ENCODE assay signal across 8 cellular contexts in genomic region chr5:176436641-176437040, GRCh38. TPM values are rescaled to one million over a fixed set of nuclear protein-coding genes. Genes with fewer than 3 reads are reported as not detected.
DNase-seq lines count a peak whose midpoint lies in the region; ATAC-seq and TF ChIP-seq lines count a peak whose summit lies in the region.

No MANE protein-coding gene starts in this region.

- peaks cover 13% of the 10 kb centered on the region for H3K4me1 Mint-ChIP-seq in MCF 10A (ENCODE audit: insufficient read depth, unreplicated experiment)
- peaks cover 9% of the 10 kb centered on the region for H3K4me1 Mint-ChIP-seq in dendritic cell treated with granulocyte-macrophage colony-stimulating factor and Interleukin-4, amounts not matched to agents 40 ng/mL and 50 ng/mL, for 4 days (ENCODE audit: low read depth)

- no peaks in the 10 kb centered on the region for H3K27me3 ChIP-seq in breast epithelium
- no peaks in the 10 kb centered on the region for H3K27me3 ChIP-seq in hepatocyte

- no peaks in the 10 kb centered on the region for H4K20me1 ChIP-seq in hepatocyte (ENCODE audit: insufficient read depth, poor library complexity, severe bottlenecking)

- H3K4me2 ChIP-seq in hepatocyte, result no peak overlapping the region

- intact Hi-C loops in MCF 10A (cut with micrococcal nuclease), result no loop called here
- intact Hi-C loops in breast epithelium (cut with DNase I; ENCODE audit: low total_unique reads), result no loop called here
- intact Hi-C loops in dendritic cell treated with granulocyte-macrophage colony-stimulating factor and Interleukin-4, amounts not matched to agents 40 ng/mL and 50 ng/mL, for 4 days (cut with micrococcal nuclease), result no loop called here

- no peak for TF ChIP-seq CTCF in MCF 10A (IDR thresholded peaks at IDR 0.05; ENCODE audit: unreplicated experiment)
- TF ChIP-seq CTCF in breast epithelium (IDR thresholded peaks at IDR 0.05), result no peak
- TF ChIP-seq CTCF in hepatocyte (IDR thresholded peaks at IDR 0.05; ENCODE audit: poor library complexity), result no peak

- ATAC-seq in HG03354 (IDR thresholded peaks at IDR 0.05; ENCODE audit: poor library complexity, severe bottlenecking, unreplicated experiment), result no peak

- H3K36me3 ChIP-seq in breast epithelium, result no peaks in the 10 kb centered on the region
- no peaks in the 10 kb centered on the region for H3K36me3 ChIP-seq in hepatocyte (replicated peaks; ENCODE audit: insufficient read depth, low read depth)

- no peak for TF ChIP-seq POLR2A in breast epithelium (IDR thresholded peaks at IDR 0.05)

- no peak overlapping the region for H3K27ac Mint-ChIP-seq in MCF 10A (ENCODE audit: low read depth, unreplicated experiment)
- H3K27ac Mint-ChIP-seq in dendritic cell treated with granulocyte-macrophage colony-stimulating factor and Interleukin-4, amounts not matched to agents 40 ng/mL and 50 ng/mL, for 4 days, result no peak overlapping the region

- no peaks in the 10 kb centered on the region for H3K9me2 ChIP-seq in hepatocyte (replicated peaks; ENCODE audit: insufficient read depth)

- no TSS peak for BruUV-seq in MCF 10A (replicated peaks; lab: Mats Ljungman, UMichigan)

- no peaks in the 10 kb centered on the region for H3K4me1 ChIP-seq in breast epithelium
- no peaks in the 10 kb centered on the region for H3K4me1 ChIP-seq in hepatocyte (ENCODE audit: insufficient read depth)

- no peaks in the 10 kb centered on the region for H3K36me3 Mint-ChIP-seq in MCF 10A (ENCODE audit: insufficient read depth, unreplicated experiment)
- H3K36me3 Mint-ChIP-seq in dendritic cell treated with granulocyte-macrophage colony-stimulating factor and Interleukin-4, amounts not matched to agents 40 ng/mL and 50 ng/mL, for 4 days (ENCODE audit: low read depth), result no peaks in the 10 kb centered on the region

- DNase-seq in MCF 10A (ENCODE audit: unreplicated experiment), result peak; percentile 19
- no peak for DNase-seq in breast epithelium (ENCODE audit: low spot score in 2 of 2)
- peak; percentile 19 for DNase-seq in RPMI8226
- peak; percentile 51 for DNase-seq in stromal cell of bone marrow (ENCODE audit: low read depth)
- DNase-seq in hepatocyte (ENCODE audit: low spot score), result no peak
- DNase-seq in substantia nigra (lab: John Stamatoyannopoulos, UW), result no peak

- H3K79me2 ChIP-seq in hepatocyte, result no peaks in the 10 kb centered on the region

- no peak overlapping the region for H3K27ac ChIP-seq in breast epithelium
- no peak overlapping the region for H3K27ac ChIP-seq in hepatocyte
- no peak overlapping the region for H3K27ac ChIP-seq in substantia nigra (ENCODE audit: low read depth, low read length, poor library complexity, severe bottlenecking)

- 68% methylated on average over 5 of the region's 5 CpGs for WGBS in hepatocyte (ENCODE audit: low lambda C conversion rate, missing lambda C conversion rate)

- H3K9me3 ChIP-seq in breast epithelium (no peaks in the 10 kb centered on the region), hepatocyte (ENCODE audit: low read depth) (no peaks in the 10 kb centered on the region)

- H2AFZ ChIP-seq in hepatocyte, result no peak overlapping the region

- no peaks in the 10 kb centered on the region for H3K27me3 Mint-ChIP-seq in MCF 10A (ENCODE audit: insufficient read depth, unreplicated experiment)
- H3K27me3 Mint-ChIP-seq in dendritic cell treated with granulocyte-macrophage colony-stimulating factor and Interleukin-4, amounts not matched to agents 40 ng/mL and 50 ng/mL, for 4 days, result no peaks in the 10 kb centered on the region

- POLR2A ChIA-PET in MCF 10A (lab: Yijun Ruan, JAX), result interaction anchor here (1.1 to 2.3 kb wide), 3 partner anchors 9 to 102 kb away, joined by 3 to 11 read pairs (median 4); partner anchors contain the start of gene FAF2

- H3K4me3 Mint-ChIP-seq in MCF 10A (ENCODE audit: unreplicated experiment), result peak overlapping the region; percentile 43
- peak overlapping the region; percentile 20 for H3K4me3 Mint-ChIP-seq in dendritic cell treated with granulocyte-macrophage colony-stimulating factor and Interleukin-4, amounts not matched to agents 40 ng/mL and 50 ng/mL, for 4 days

- H3K9me3 Mint-ChIP-seq in MCF 10A (ENCODE audit: unreplicated experiment), result no peaks in the 10 kb centered on the region
- no peaks in the 10 kb centered on the region for H3K9me3 Mint-ChIP-seq in dendritic cell treated with granulocyte-macrophage colony-stimulating factor and Interleukin-4, amounts not matched to agents 40 ng/mL and 50 ng/mL, for 4 days

- peak overlapping the region in 1 of 3 donors; percentile 2 for H3K4me3 ChIP-seq in breast epithelium
- no peak overlapping the region for H3K4me3 ChIP-seq in hepatocyte

- CTCF ChIA-PET in MCF 10A (lab: Yijun Ruan, JAX), result interaction anchor here (0.6 kb wide), 2 partner anchors 65 to 729 kb away, joined by 3 to 4 read pairs; no protein-coding TSS in a partner anchor

RNA-seq across cellular contexts. Expression of gene FAF2, which starts 11.5 kb away (rescaled TPM):
- total RNA-seq in MCF 10A (2022) (78.3 and 97.2 TPM in 2 replicates), breast epithelium (10 to 100 TPM; 26.9 to 38.2 (median 28.5) TPM), hepatocyte (63.1 and 66.4 TPM in 2 replicates)
- polyA plus RNA-seq in hepatocyte, result 43.0 and 47.3 TPM in 2 replicates

RNA-seq across cellular contexts. Expression of gene CLTB, which starts 20.3 kb away (rescaled TPM):
- 333 and 339 TPM in 2 replicates for total RNA-seq in MCF 10A (2022)
- 100 to 1,000 TPM in 2 of 3 donors, 10 to 100 TPM in 1; 91.0 to 122 (median 121) TPM for total RNA-seq in breast epithelium
- 131 and 139 TPM in 2 replicates for total RNA-seq in hepatocyte
- polyA plus RNA-seq in hepatocyte, result 284 and 289 TPM in 2 replicates

RNA-seq across cellular contexts. Expression of gene HIGD2A, which starts 48.1 kb away (rescaled TPM):
- total RNA-seq in MCF 10A (2022) (167 and 196 TPM in 2 replicates), breast epithelium (100 to 1,000 TPM in 1 of 3 donors, 10 to 100 TPM in 2; 68.5 to 134 (median 80.2) TPM), hepatocyte (109 and 161 TPM in 2 replicates)
- polyA plus RNA-seq in hepatocyte, result 222 and 224 TPM in 2 replicates

RNA-seq across cellular contexts. Expression of gene NOP16, which starts 48.2 kb away (rescaled TPM):
- total RNA-seq in MCF 10A (2022) (90.9 and 134 TPM in 2 replicates), breast epithelium (10 to 100 TPM in 2 of 3 donors, 1 to 10 TPM in 1; 8.5 to 13.8 (median 12.4) TPM), hepatocyte (22.9 and 25.6 TPM in 2 replicates)
- polyA plus RNA-seq in hepatocyte, result 64.0 and 82.3 TPM in 2 replicates

Comparison
In these comparisons a context has a peak if more than half of its experiments do, and no peak if none do; other contexts are left out.
1. DNase-seq: peak in MCF 10A (single experiment), RPMI8226 (single experiment) and stromal cell of bone marrow (single experiment); none in breast epithelium (0 of 2), hepatocyte (single experiment) and substantia nigra (0 of 49).